In genomic region chr14:34785223-34786006, GRCh38 we compare ENCODE assay signal across 17 cellular contexts.
DNase-seq lines count a peak whose midpoint lies in the region; ATAC-seq and TF ChIP-seq lines count a peak whose summit lies in the region.
"Had no signal": no experiment of that assay in that cellular context is flagged by ENCODE, and none has a peak within 500 bp of the region (broad histone marks: within the 10 kb centered on the region; RNA-seq: fewer than 3 reads in every experiment).

No MANE protein-coding gene starts in this region.

- no peak for TF ChIP-seq CTCF in OCI-LY7 (conservative IDR thresholded peaks at IDR 0.05; ENCODE audit: low read length)

- H3K9me3 ChIP-seq in OCI-LY7 (ENCODE audit: low read length) (no peaks in the 10 kb centered on the region), aorta (ENCODE audit: control insufficient read depth, low read length) (no peaks in the 10 kb centered on the region)
- H3K9me3 ChIP-seq: Caco-2, thoracic aorta had no signal

- H3K4me1 ChIP-seq in OCI-LY7 (ENCODE audit: insufficient read depth, low read length, poor library complexity, severe bottlenecking), result peaks cover 17% of the 10 kb centered on the region
- no peaks in the 10 kb centered on the region for H3K4me1 ChIP-seq in aorta (ENCODE audit: control insufficient read depth in 1 of 2, insufficient read depth in 2 of 2, low read length in 2 of 2)
- H3K4me1 ChIP-seq: Caco-2 had no signal

- peaks cover 93% of the 10 kb centered on the region for H3K36me3 ChIP-seq in OCI-LY7 (ENCODE audit: insufficient read depth, low read length)
- peaks cover 0 to 2% of the 10 kb centered on the region in 2 donors for H3K36me3 ChIP-seq in aorta (ENCODE audit: control insufficient read depth in 1 of 2, insufficient read depth in 2 of 2, low read length in 1 of 2)

- WGBS in aorta, 2 donors, result 75 to 78% methylated on average over 3 of the region's 3 CpGs

- no peaks in the 10 kb centered on the region for H3K9me2 ChIP-seq in OCI-LY7 (ENCODE audit: insufficient read depth, low read length)

- no peak overlapping the region for H3K4me3 ChIP-seq in OCI-LY7 (ENCODE audit: low read depth, low read length, poor library complexity, severe bottlenecking)
- no peak overlapping the region for H3K4me3 ChIP-seq in aorta (ENCODE audit: low read length in 2 of 2)
- H3K4me3 ChIP-seq: GM23338, thoracic aorta had no signal

- H3K27ac ChIP-seq in OCI-LY7 (ENCODE audit: low read depth, low read length, poor library complexity, severe bottlenecking), result peak overlapping the region; percentile 60
- no peak overlapping the region for H3K27ac ChIP-seq in aorta (ENCODE audit: low read depth in 1 of 2, low read length in 2 of 2)
- H3K27ac ChIP-seq: thoracic aorta had no signal

- intact Hi-C loops in OCI-LY7 (cut with micrococcal nuclease; ENCODE audit: unreplicated experiment) (no loop called here), aorta (cut with DNase I) (no loop called here)

- ATAC-seq in GM18867 (IDR thresholded peaks at IDR 0.05; ENCODE audit: unreplicated experiment) (peak; percentile 61), HG02885 (IDR thresholded peaks at IDR 0.05; ENCODE audit: poor library complexity, unreplicated experiment) (peak; percentile 56), aorta (ENCODE audit: low FRiP score) (no peak)
- ATAC-seq: GM23338 had no signal

- POLR2A ChIA-PET in OCI-LY7 (lab: Charles Lee), result interaction anchor here (0.5 to 1.5 kb wide), 13 partner anchors 9 to 260 kb away, joined by 3 to 6 read pairs (median 3); partner anchors contain the start of gene FAM177A1

- no peaks in the 10 kb centered on the region for H4K20me1 ChIP-seq in OCI-LY7 (ENCODE audit: insufficient read depth, low read length)

- no peak overlapping the region for H2AFZ ChIP-seq in OCI-LY7 (ENCODE audit: low read length)
- H2AFZ ChIP-seq: GM23338 had no signal

- H3K79me2 ChIP-seq in OCI-LY7 (ENCODE audit: insufficient read depth, low read depth, low read length), result no peaks in the 10 kb centered on the region

- DNase-seq in CD1c-positive myeloid dendritic cell (ENCODE audit: extremely low spot score), result peak; percentile 16
- peak; percentile 28 for DNase-seq in OCI-LY7 (ENCODE audit: low spot score)
- DNase-seq in NCI-H2196 treated with DMSO at 0.1 percent for 48 hours (lab: John Stamatoyannopoulos, UW; ENCODE audit: unreplicated experiment), result no peak
- no peak for DNase-seq in stimulated activated CD4-positive, alpha-beta T cell treated with anti-CD3 and anti-CD28 coated beads, Interleukin-4, amount 100 ng/mL, for 24 hours
- no peak for DNase-seq in aorta
- DNase-seq in GOT3 (lab: John Stamatoyannopoulos, UW), result no peak
- DNase-seq: activated gamma-delta T cell, Caco-2, erythroblast, GF-D8, KBM-7, NCI-H1436 treated with DMSO at 0.1 percent for 48 hours, NCI-H446 had no signal

- H3K27me3 ChIP-seq in aorta (ENCODE audit: control insufficient read depth in 1 of 2, insufficient read depth in 2 of 2, low read length in 1 of 2), result no peaks in the 10 kb centered on the region

- BruUV-seq in OCI-LY7 (replicated peaks; lab: Mats Ljungman, UMichigan), result no TSS peak

- H3K4me2 ChIP-seq in OCI-LY7 (ENCODE audit: low read length), result peak overlapping the region; percentile 49
- H3K4me2 ChIP-seq: GM23338 had no signal

- CTCF ChIA-PET in OCI-LY7 (lab: Charles Lee; ENCODE audit: unreplicated experiment), result interaction anchor here (0.8 to 1.1 kb wide), 3 partner anchors 18 to 260 kb away, joined by 3 read pairs; no protein-coding TSS in a partner anchor

Comparison
In these comparisons a context has a peak if more than half of its experiments do, and no peak if none do; other contexts are left out.
1. DNase-seq: peak in CD1c-positive myeloid dendritic cell (single experiment) and OCI-LY7 (single experiment); none in NCI-H2196 treated with DMSO at 0.1 percent for 48 hours (single experiment), stimulated activated CD4-positive, alpha-beta T cell treated with anti-CD3 and anti-CD28 coated beads, Interleukin-4, amount 100 ng/mL, for 24 hours (single experiment), aorta (0 of 2) and GOT3 (single experiment).